1 cellular context compared by ENCODE assay signal in genomic region chr6:150030611-150031010, GRCh38.
TF ChIP-seq lines count a peak whose summit lies in the region.

No MANE protein-coding gene starts in this region.

TF ChIP-seq in H1, 55 proteins besides CTCF, POLR2A, EP300 and RAD21:
- TF ChIP-seq ATF3 (IDR thresholded peaks at IDR 0.05; ENCODE audit: insufficient read depth, low read depth, low read length) (no peak), CBX8 (IDR thresholded peaks at IDR 0.05; ENCODE audit: borderline replicate concordance, low read depth, low read length) (no peak), SRF (IDR thresholded peaks at IDR 0.05; ENCODE audit: low read depth, low read length) (no peak), SAP30 (IDR thresholded peaks at IDR 0.05; ENCODE audit: insufficient read depth, insufficient replicate concordance, low read length) (no peak), YY1 (IDR thresholded peaks at IDR 0.05; ENCODE audit: low read depth, low read length) (no peak), EGR1 (IDR thresholded peaks at IDR 0.05; ENCODE audit: borderline replicate concordance, low read depth, low read length) (no peak), CHD1 (IDR thresholded peaks at IDR 0.05; ENCODE audit: low read depth, low read length) (no peak), CHD2 (IDR thresholded peaks at IDR 0.05; ENCODE audit: low read length) (no peak), RBBP5 (IDR thresholded peaks at IDR 0.05; ENCODE audit: borderline replicate concordance, low read depth, low read length) (no peak), JUND (IDR thresholded peaks at IDR 0.05; ENCODE audit: low read length) (no peak), SP4 (IDR thresholded peaks at IDR 0.05; ENCODE audit: low read length) (no peak), PHF8 (conservative IDR thresholded peaks at IDR 0.05; ENCODE audit: low read depth, low read length) (no peak), HDAC2 (IDR thresholded peaks at IDR 0.05; ENCODE audit: borderline replicate concordance in 1 of 2, low read depth in 2 of 2, low read length in 2 of 2) (no peak), NRF1 (IDR thresholded peaks at IDR 0.05; ENCODE audit: low read depth, low read length) (no peak), SP1 (IDR thresholded peaks at IDR 0.05; ENCODE audit: low read depth, low read length) (no peak), FOSL1 (IDR thresholded peaks at IDR 0.05; ENCODE audit: insufficient read depth, low read depth, low read length) (no peak)
TF ChIP-seq in H1: peak in this region for 0.
